In genomic region chr10:72173635-72174296, GRCh38 we compare ENCODE assay signal across 9 cellular contexts. TPM values are rescaled to one million over a fixed set of nuclear protein-coding genes. Genes with fewer than 3 reads are reported as not detected.
DNase-seq lines count a peak whose midpoint lies in the region; ATAC-seq, FAIRE-seq and TF ChIP-seq lines count a peak whose summit lies in the region.
"Had no signal": no experiment of that assay in that cellular context is flagged by ENCODE, and none has a peak within 500 bp of the region (broad histone marks: within the 10 kb centered on the region; RNA-seq: fewer than 3 reads in every experiment).

No MANE protein-coding gene starts in this region.

- H3K4me2 ChIP-seq in A549 (peak overlapping the region; percentile 57), K562 (ENCODE audit: insufficient read depth, low read length) (no peak overlapping the region)

- TF ChIP-seq POLR2A in A549 (IDR thresholded peaks at IDR 0.05; ENCODE audit: low read length) (no peak), K562 (conservative IDR thresholded peaks at IDR 0.05) (no peak), upper lobe of left lung (IDR thresholded peaks at IDR 0.05) (no peak), stomach (IDR thresholded peaks at IDR 0.05) (no peak)

- POLR2A ChIA-PET in A549 (lab: Yijun Ruan, JAX), result interaction anchor here (1.3 to 2.5 kb wide), 2 partner anchors 42 to 100 kb away, joined by 4 to 8 read pairs; partner anchors contain the start of genes ANAPC16 and ASCC1
- POLR2A ChIA-PET in K562 (lab: Yijun Ruan, JAX), result interaction anchor here (0.8 to 2.8 kb wide), 7 partner anchors 8 to 763 kb away, joined by 3 to 15 read pairs (median 4); partner anchors contain the start of gene DDIT4

- CTCF ChIA-PET in A549 (lab: Yijun Ruan, JAX), result interaction anchor here (1.0 to 2.4 kb wide), 7 partner anchors 9 to 277 kb away, joined by 3 to 12 read pairs (median 3); no protein-coding TSS in a partner anchor
- CTCF ChIA-PET in K562 (lab: Yijun Ruan, JAX; ENCODE audit: low intra/inter-chr PET ratio), result no interaction called here

- H3K9ac ChIP-seq in K562 (ENCODE audit: insufficient read depth in 1 of 2, low read depth in 2 of 2, low read length in 2 of 2), result no peak overlapping the region

- H4K20me1 ChIP-seq in K562 (replicated peaks; ENCODE audit: control insufficient read depth, insufficient read depth, low read length), result no peaks in the 10 kb centered on the region

- DNase-seq in A549 (ENCODE audit: low read depth in 1 of 2, low spot score in 1 of 2) (peak in 1 of 2 experiments; percentile 89), HTR-8/SVneo (ENCODE audit: insufficient read length, low spot score) (no peak), K562 (ENCODE audit: extremely low read depth in 1 of 4, low spot score in 3 of 4) (peak in 1 of 4 experiments; percentile 24), upper lobe of left lung (no peak), stomach (no peak), hypothalamus (lab: John Stamatoyannopoulos, UW) (no peak)
- DNase-seq: KG1 had no signal

- H2AFZ ChIP-seq in K562 (ENCODE audit: low read depth, low read length), result no peak overlapping the region

- H3K4me3 ChIP-seq in A549, result no peak overlapping the region
- no peak overlapping the region for H3K4me3 ChIP-seq in K562
- no peak overlapping the region for H3K4me3 ChIP-seq in upper lobe of left lung
- no peak overlapping the region for H3K4me3 ChIP-seq in stomach

- H3K79me2 ChIP-seq in K562 (ENCODE audit: control insufficient read depth, insufficient read depth, low read length), result no peaks in the 10 kb centered on the region

- intact Hi-C loops in K562 (cut with micrococcal nuclease) (no loop called here), stomach (cut with DNase I; ENCODE audit: low total_unique reads) (no loop called here)

- no peaks in the 10 kb centered on the region for H3K27me3 ChIP-seq in K562 (ENCODE audit: control insufficient read depth in 2 of 2, insufficient read depth in 2 of 2, low read length in 2 of 2)
- no peaks in the 10 kb centered on the region for H3K27me3 ChIP-seq in upper lobe of left lung
- H3K27me3 ChIP-seq in stomach, result no peaks in the 10 kb centered on the region

- H3K36me3 ChIP-seq in K562 (ENCODE audit: control insufficient read depth, insufficient read depth, low read length) (peaks cover 6% of the 10 kb centered on the region; the same call in 1 of the 3 replicates), upper lobe of left lung (peaks cover 0 to 5% (median 2%) of the 10 kb centered on the region in 4 donors), stomach (peaks cover 9 to 15% (median 11%) of the 10 kb centered on the region in 4 donors)

- in situ Hi-C loops in K562 (cut with MboI), result no loop called here

- FAIRE-seq in A549 (lab: Jason Lieb, UNC) (no peak), HTR-8/SVneo (lab: Jason Lieb, UNC) (peak; percentile 42), K562 (lab: Jason Lieb, UNC) (no peak)

- H3K9me3 ChIP-seq in A549 (no peaks in the 10 kb centered on the region), K562 (replicated peaks; ENCODE audit: control insufficient read depth, insufficient read depth, low read depth, low read length) (no peaks in the 10 kb centered on the region), upper lobe of left lung (no peaks in the 10 kb centered on the region), stomach (no peaks in the 10 kb centered on the region)

- TF ChIP-seq RAD21 in A549 (conservative IDR thresholded peaks at IDR 0.05 in 1 of 2, IDR thresholded peaks at IDR 0.05 in 1 of 2), result peak in 1 of 2 experiments; percentile 24; a peak in 3 of 5 replicates
- no peak for TF ChIP-seq RAD21 in K562 (CRISPR knock-in tag; conservative IDR thresholded peaks at IDR 0.05 in 1 of 2, IDR thresholded peaks at IDR 0.05 in 1 of 2)

- TF ChIP-seq EP300 in A549 (IDR thresholded peaks at IDR 0.05), result peak; percentile 86 to 95; a peak in 3 of 5 replicates
- TF ChIP-seq EP300 in K562 (IDR thresholded peaks at IDR 0.05; ENCODE audit: low read length), result no peak
- no peak for TF ChIP-seq EP300 in upper lobe of left lung (IDR thresholded peaks at IDR 0.05)
- TF ChIP-seq EP300 in stomach (IDR thresholded peaks at IDR 0.05), result no peak

- peaks cover 3% of the 10 kb centered on the region for H3K9me1 ChIP-seq in K562 (ENCODE audit: control insufficient read depth, insufficient read depth, low read length)

- no TSS peak for BruUV-seq in K562 (replicated peaks; lab: Mats Ljungman, UMichigan)

- H3K4me1 ChIP-seq in A549 (peaks cover 76% of the 10 kb centered on the region), K562 (replicated peaks in 1 of 2; ENCODE audit: control insufficient read depth in 2 of 2, insufficient read depth in 2 of 2, low read length in 2 of 2) (peaks cover 3 to 17% of the 10 kb centered on the region in 2 experiments; a peak in 3 of 5 replicates), upper lobe of left lung (peaks cover 5 to 23% (median 15%) of the 10 kb centered on the region in 4 donors), stomach (peaks cover 7 to 56% (median 21%) of the 10 kb centered on the region in 4 donors)

- TF ChIP-seq CTCF in A549 (IDR thresholded peaks at IDR 0.05), result no peak
- no peak for TF ChIP-seq CTCF in K562 (IDR thresholded peaks at IDR 0.05 in 2 of 3, conservative IDR thresholded peaks at IDR 0.05 in 1 of 3; ENCODE audit: insufficient read depth in 2 of 3, low read depth in 1 of 3, low read length in 3 of 3)
- TF ChIP-seq CTCF in upper lobe of left lung (IDR thresholded peaks at IDR 0.05), result no peak
- TF ChIP-seq CTCF in stomach (IDR thresholded peaks at IDR 0.05), result no peak

- 19% methylated on average over 7 of the region's 7 CpGs for WGBS in A549 (ENCODE audit: missing lambda C conversion rate)
- 64% methylated on average over 7 of the region's 7 CpGs for WGBS in K562 (ENCODE audit: insufficient coverage, low coverage, missing lambda C conversion rate)
- WGBS in upper lobe of left lung, 2 donors, result 86 to 88% methylated on average over 7 of the region's 7 CpGs
- 60 to 73% (median 71%) methylated on average over 7 of the region's 7 CpGs for WGBS in stomach, 5 donors

- peak overlapping the region; percentile 77 to 85 for H3K27ac ChIP-seq in A549
- H3K27ac ChIP-seq in K562 (ENCODE audit: extremely low read depth, low read depth, low read length), result no peak overlapping the region
- H3K27ac ChIP-seq in upper lobe of left lung, result no peak overlapping the region
- no peak overlapping the region for H3K27ac ChIP-seq in stomach

- ATAC-seq in A549 (peak; percentile 53 to 68; a peak in 5 of 6 replicates), GM19395 (IDR thresholded peaks at IDR 0.05; ENCODE audit: unreplicated experiment) (peak; percentile 70), K562 (peak; percentile 23; the same call in 1 of the 3 replicates), upper lobe of left lung (ENCODE audit: low FRiP score in 2 of 2) (no peak), HG03378 (IDR thresholded peaks at IDR 0.05; ENCODE audit: unreplicated experiment) (no peak)

RNA-seq across cellular contexts. Expression of gene ANAPC16, which starts 42.0 kb away (rescaled TPM):
- 136 and 165 TPM in 2 replicates for polyA plus RNA-seq in A549 (2011; rRNA removed)
- polyA plus RNA-seq in A549 (2012; cell fraction: cytosol; rRNA removed), result 61.1 and 70.5 TPM in 2 replicates
- polyA plus RNA-seq in A549 (2012; cell fraction: nucleus; rRNA removed), result 13.7 and 21.8 TPM in 2 replicates
- 75.1 to 86.1 TPM (median 79.8 TPM) in 3 replicates for polyA plus RNA-seq in A549 (2017; fragmentation: RNase III; extraction: RNeasy Plus Mini Kit Qiagen cat#74134 plus additional on column Dnase treatment)
- 36.8 and 46.6 TPM in 2 replicates for polyA minus RNA-seq in A549 (2011; rRNA and poly(A)+ RNA removed)
- 13.7 and 30.0 TPM in 2 replicates for total RNA-seq in K562 (2011; cell fraction: chromatin; rRNA removed; ENCODE audit: low replicate concordance)
- total RNA-seq in K562 (2011; cell fraction: nucleolus; rRNA removed), result 13.7 and 15.7 TPM in 2 replicates
- total RNA-seq in K562 (2011; cell fraction: nucleoplasm; rRNA removed), result 30.3 and 57.6 TPM in 2 replicates
- 42.6 and 55.8 TPM in 2 replicates for total RNA-seq in K562 (2014; rRNA removed)
- total RNA-seq in K562 (2014; rRNA removed; fragmentation: Illumina TruSeq; extraction: Trizol), result 108 and 111 TPM in 2 replicates
- 79.7 and 87.7 TPM in 2 replicates for total RNA-seq in K562 (2015; rRNA removed; fragmentation: Illumina TruSeq; extraction: Trizol)
- total RNA-seq in K562 (2021), result 72.5 and 72.7 TPM in 2 replicates
- 162 and 168 TPM in 2 replicates for polyA plus RNA-seq in K562 (2011; rRNA removed)
- 47.9 and 96.2 TPM in 2 replicates for polyA plus RNA-seq in K562 (2011; cell fraction: cytosol; rRNA removed)
- 27.0 and 46.2 TPM in 2 replicates for polyA plus RNA-seq in K562 (2011; cell fraction: nucleus; rRNA removed)
- polyA plus RNA-seq in K562 (2012), result 85.3 and 238 TPM in 2 replicates
- 74.2 and 85.3 TPM in 2 replicates for polyA plus RNA-seq in K562 (2014; fragmentation: Illumina TruSeq; extraction: Trizol)
- polyA plus RNA-seq in K562 (2014; fragmentation: Nextera tagmentation; extraction: Ambion mirVana), result 100 to 1,000 TPM; 184 to 208 TPM
- polyA plus RNA-seq in K562 (2014; rRNA removed), result 112 and 134 TPM in 2 replicates
- polyA minus RNA-seq in K562 (2011; rRNA and poly(A)+ RNA removed), result 41.3 and 52.4 TPM in 2 replicates
- 13.9 and 15.1 TPM in 2 replicates for polyA minus RNA-seq in K562 (2011; cell fraction: cytosol; rRNA and poly(A)+ RNA removed)
- polyA minus RNA-seq in K562 (2011; cell fraction: nucleus; rRNA and poly(A)+ RNA removed), result 3.2 and 10.0 TPM in 2 replicates
- total RNA-seq in upper lobe of left lung, result 100 to 1,000 TPM in 1 of 6 donors, 10 to 100 TPM in 5; 34.6 to 110 (median 92.6) TPM
- 100 to 1,000 TPM in 2 of 5 donors, 10 to 100 TPM in 3; 12.7 to 104 (median 68.8) TPM for total RNA-seq in stomach
- polyA plus RNA-seq in stomach, result 100 to 1,000 TPM; 164 to 231 (median 170) TPM

RNA-seq across cellular contexts. Expression of gene ASCC1, which starts 42.3 kb away (rescaled TPM):
- 82.3 and 83.7 TPM in 2 replicates for polyA plus RNA-seq in A549 (2011; rRNA removed)
- polyA plus RNA-seq in A549 (2012; cell fraction: cytosol; rRNA removed), result 21.6 and 24.9 TPM in 2 replicates
- 12.2 and 19.1 TPM in 2 replicates for polyA plus RNA-seq in A549 (2012; cell fraction: nucleus; rRNA removed)
- polyA plus RNA-seq in A549 (2017; fragmentation: RNase III; extraction: RNeasy Plus Mini Kit Qiagen cat#74134 plus additional on column Dnase treatment), result 56.2 to 58.9 TPM (median 56.5 TPM) in 3 replicates
- polyA minus RNA-seq in A549 (2011; rRNA and poly(A)+ RNA removed), result 35.9 and 39.6 TPM in 2 replicates
- total RNA-seq in K562 (2011; cell fraction: chromatin; rRNA removed; ENCODE audit: low replicate concordance), result 49.7 and 77.0 TPM in 2 replicates
- total RNA-seq in K562 (2011; cell fraction: nucleolus; rRNA removed), result 28.7 and 34.9 TPM in 2 replicates
- total RNA-seq in K562 (2011; cell fraction: nucleoplasm; rRNA removed), result 43.5 and 57.0 TPM in 2 replicates
- 27.6 and 31.7 TPM in 2 replicates for total RNA-seq in K562 (2014; rRNA removed)
- 52.8 and 62.6 TPM in 2 replicates for total RNA-seq in K562 (2014; rRNA removed; fragmentation: Illumina TruSeq; extraction: Trizol)
- 33.3 and 38.2 TPM in 2 replicates for total RNA-seq in K562 (2015; rRNA removed; fragmentation: Illumina TruSeq; extraction: Trizol)
- 45.7 and 48.4 TPM in 2 replicates for total RNA-seq in K562 (2021)
- 53.2 and 64.1 TPM in 2 replicates for polyA plus RNA-seq in K562 (2011; rRNA removed)
- polyA plus RNA-seq in K562 (2011; cell fraction: cytosol; rRNA removed), result 20.9 and 37.8 TPM in 2 replicates
- polyA plus RNA-seq in K562 (2011; cell fraction: nucleus; rRNA removed), result 13.5 and 19.8 TPM in 2 replicates
- polyA plus RNA-seq in K562 (2012), result 39.1 and 50.0 TPM in 2 replicates
- 54.4 and 70.0 TPM in 2 replicates for polyA plus RNA-seq in K562 (2014; fragmentation: Illumina TruSeq; extraction: Trizol)
- polyA plus RNA-seq in K562 (2014; fragmentation: Nextera tagmentation; extraction: Ambion mirVana), result 10 to 100 TPM; 50.8 to 73.3 TPM
- polyA plus RNA-seq in K562 (2014; rRNA removed), result 42.7 and 55.5 TPM in 2 replicates
- polyA minus RNA-seq in K562 (2011; rRNA and poly(A)+ RNA removed), result 90.3 and 97.7 TPM in 2 replicates
- 35.1 and 39.2 TPM in 2 replicates for polyA minus RNA-seq in K562 (2011; cell fraction: cytosol; rRNA and poly(A)+ RNA removed)
- 13.6 and 33.1 TPM in 2 replicates for polyA minus RNA-seq in K562 (2011; cell fraction: nucleus; rRNA and poly(A)+ RNA removed)
- 10 to 100 TPM; 20.4 to 40.7 (median 24.4) TPM for total RNA-seq in upper lobe of left lung
- total RNA-seq in stomach, result 100 to 1,000 TPM in 1 of 5 donors, 10 to 100 TPM in 2, 1 to 10 TPM in 2; 4.3 to 142 (median 19.4) TPM
- polyA plus RNA-seq in stomach, result 10 to 100 TPM in 2 of 3 donors, 1 to 10 TPM in 1; 8.4 to 14.7 (median 12.5) TPM

Comparison
In these comparisons a context has a peak if more than half of its experiments do, and no peak if none do; other contexts are left out.
1. ATAC-seq: peak in A549 (2 of 2), GM19395 (single experiment) and K562 (single experiment); none in upper lobe of left lung (0 of 2) and HG03378 (single experiment).
2. H3K27ac ChIP-seq: peak in A549 (2 of 2); none in K562 (single experiment), upper lobe of left lung (0 of 4) and stomach (0 of 5).
3. Of the 35 proteins assayed by ChIP-seq in both K562 and A549: peak only in K562: none; only in A549: CEBPB, EP300, JUN, JUNB, MAFK, MAX and 1 more; in both: ESRRA; in neither: 26; mixed calls (peak in some experiments, not most) for 1.